Comparison of ENCODE assay signal across 16 cellular contexts in the genomic region with DNA sequence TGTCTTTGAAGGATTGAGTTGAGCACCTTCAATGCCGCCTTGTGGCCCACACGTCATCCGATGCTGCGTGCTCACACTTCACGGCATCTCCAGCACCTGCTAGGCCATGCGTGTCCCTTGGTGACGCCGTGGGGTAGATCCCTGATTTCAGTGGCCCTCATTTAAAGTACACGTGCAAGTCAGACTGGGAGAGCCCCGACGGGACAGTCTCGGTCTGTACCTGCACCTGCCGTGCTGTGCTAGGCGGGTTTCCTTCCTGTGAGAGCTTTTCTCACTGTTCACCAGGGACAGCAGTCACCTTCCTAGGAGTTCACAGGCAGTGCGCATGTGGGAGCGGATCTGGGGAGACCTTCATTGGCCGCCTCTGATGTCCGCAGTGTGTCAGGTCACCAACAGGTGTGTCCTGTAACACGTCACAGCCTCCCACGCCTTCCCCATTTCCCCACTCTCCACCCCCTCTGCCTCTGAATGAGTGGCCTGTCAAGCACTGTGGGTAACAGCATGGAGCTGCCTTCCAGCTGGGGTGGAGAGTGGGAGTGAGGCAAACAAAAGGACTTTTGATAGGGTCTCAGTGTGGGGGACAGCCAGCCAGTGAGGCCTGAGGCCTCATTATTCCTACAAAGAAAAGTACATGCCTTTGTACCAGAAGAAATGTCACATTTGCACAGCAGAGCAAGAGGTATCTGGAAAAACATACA.
DNase-seq lines count a peak whose midpoint lies in the region; ATAC-seq and TF ChIP-seq lines count a peak whose summit lies in the region.
"Had no signal": no experiment of that assay in that cellular context is flagged by ENCODE, and none has a peak within 500 bp of the region (broad histone marks: within the 10 kb centered on the region; RNA-seq: fewer than 3 reads in every experiment).

No MANE protein-coding gene starts in this region.

- WGBS in esophagus, 2 donors, result 46 to 64% methylated on average over 20 of the region's 20 CpGs
- WGBS in stomach, 5 donors, result 76 to 89% (median 86%) methylated on average over 19 to 20 of the region's 20 CpGs
- 78 to 94% methylated on average over 14 to 20 of the region's 20 CpGs for WGBS in testis, 2 donors

- H3K36me3 ChIP-seq in esophagus (ENCODE audit: control insufficient read depth in 2 of 2, insufficient read depth in 2 of 2, low read length in 1 of 2) (peaks cover 7 to 45% of the 10 kb centered on the region in 2 donors), stomach (peaks cover 37 to 60% (median 53%) of the 10 kb centered on the region in 4 donors), testis (ENCODE audit: low read depth, missing control alignments) (no peaks in the 10 kb centered on the region)

- peaks cover 2% of the 10 kb centered on the region for H3K27me3 Mint-ChIP-seq in HFFc6 (ENCODE audit: insufficient read depth)
- H3K27me3 Mint-ChIP-seq in activated T-cell treated with anti-CD3 and anti-CD28 coated beads, Interleukin-2, amount 50 U/mL, for 4 hours (ENCODE audit: low read depth), result no peaks in the 10 kb centered on the region
- H3K27me3 Mint-ChIP-seq: activated CD4-positive, alpha-beta memory T cell treated with anti-CD3 and anti-CD28 coated beads for 36 hours; IgD-negative memory B cell had no signal

- no peak for DNase-seq in HFFc6
- peak; percentile 53 for DNase-seq in middle frontal gyrus (ENCODE audit: extremely low spot score, low spot score)
- peak; percentile 20 for DNase-seq in stomach
- no peak for DNase-seq in testis
- no peak for DNase-seq in activated T-cell treated with anti-CD3 and anti-CD28 coated beads, Interleukin-2, amount 50 U/mL, for 4 hours
- DNase-seq: activated CD4-positive, alpha-beta memory T cell treated with anti-CD3 and anti-CD28 coated beads for 36 hours; cerebellar nuclear complex; EL; NCI-H1105; NCI-H526; T1000 had no signal

- H3K9me3 Mint-ChIP-seq in HFFc6, result no peaks in the 10 kb centered on the region
- H3K9me3 Mint-ChIP-seq in activated T-cell treated with anti-CD3 and anti-CD28 coated beads, Interleukin-2, amount 50 U/mL, for 4 hours, result no peaks in the 10 kb centered on the region
- H3K9me3 Mint-ChIP-seq: activated CD4-positive, alpha-beta memory T cell treated with anti-CD3 and anti-CD28 coated beads for 36 hours; IgD-negative memory B cell had no signal

- TF ChIP-seq POLR2A in stomach (IDR thresholded peaks at IDR 0.05) (no peak), testis (IDR thresholded peaks at IDR 0.05) (no peak)

- H3K27ac Mint-ChIP-seq in HFFc6, result peak overlapping the region; percentile 67; the same call in 1 of the 2 replicates
- H3K27ac Mint-ChIP-seq: activated CD4-positive, alpha-beta memory T cell treated with anti-CD3 and anti-CD28 coated beads for 36 hours had no signal

- H3K4me1 ChIP-seq in esophagus (ENCODE audit: control insufficient read depth in 2 of 2, insufficient read depth in 2 of 2, low read length in 1 of 2), result peaks cover 19 to 39% of the 10 kb centered on the region in 2 donors
- peaks cover 62 to 100% (median 80%) of the 10 kb centered on the region in 4 donors for H3K4me1 ChIP-seq in stomach
- H3K4me1 ChIP-seq in testis, result peaks cover 20% of the 10 kb centered on the region

- no peak overlapping the region for H3K4me3 Mint-ChIP-seq in HFFc6
- no peak overlapping the region for H3K4me3 Mint-ChIP-seq in activated T-cell treated with anti-CD3 and anti-CD28 coated beads, Interleukin-2, amount 50 U/mL, for 4 hours
- H3K4me3 Mint-ChIP-seq: activated CD4-positive, alpha-beta memory T cell treated with anti-CD3 and anti-CD28 coated beads for 36 hours had no signal

- intact Hi-C loops in stomach (cut with DNase I; ENCODE audit: low total_unique reads) (no loop called here), testis (cut with DNase I; ENCODE audit: low total_unique reads) (no loop called here)

- H3K27me3 ChIP-seq in esophagus (ENCODE audit: control insufficient read depth in 1 of 2, insufficient read depth in 2 of 2, low read length in 2 of 2), result no peaks in the 10 kb centered on the region
- no peaks in the 10 kb centered on the region for H3K27me3 ChIP-seq in stomach
- H3K27me3 ChIP-seq in testis, result no peaks in the 10 kb centered on the region
- H3K27me3 ChIP-seq: BLaER1 treated with 17β-estradiol and CSF1 and Interleukin-3, amounts not matched to agents 10 nM and 100 nM had no signal

- no peak overlapping the region for H3K4me3 ChIP-seq in esophagus (ENCODE audit: low read depth in 1 of 2, low read length in 2 of 2)
- no peak overlapping the region for H3K4me3 ChIP-seq in stomach
- H3K4me3 ChIP-seq in testis, result no peak overlapping the region
- H3K4me3 ChIP-seq: BLaER1 treated with 17β-estradiol and CSF1 and Interleukin-3, amounts not matched to agents 10 nM and 100 nM had no signal

- H3K9me3 ChIP-seq in esophagus (ENCODE audit: control insufficient read depth in 2 of 2, insufficient read depth in 1 of 2, low read depth in 1 of 2, low read length in 1 of 2) (peaks cover 0 to 3% of the 10 kb centered on the region in 2 donors), stomach (no peaks in the 10 kb centered on the region), testis (no peaks in the 10 kb centered on the region)
- H3K9me3 ChIP-seq: BLaER1 treated with 17β-estradiol and CSF1 and Interleukin-3, amounts not matched to agents 10 nM and 100 nM had no signal

- TF ChIP-seq CTCF in HFFc6 (IDR thresholded peaks at IDR 0.05) (no peak), stomach (IDR thresholded peaks at IDR 0.05) (no peak), testis (IDR thresholded peaks at IDR 0.05) (no peak)

- H3K27ac ChIP-seq in esophagus (ENCODE audit: low read depth in 2 of 2, low read length in 1 of 2), result peak overlapping the region; percentile 73 to 88
- peak overlapping the region; percentile 22 to 91 (median 79) for H3K27ac ChIP-seq in stomach
- H3K27ac ChIP-seq in testis, result no peak overlapping the region
- H3K27ac ChIP-seq: BLaER1 treated with 17β-estradiol and CSF1 and Interleukin-3, amounts not matched to agents 10 nM and 100 nM had no signal

- H3K4me1 Mint-ChIP-seq in HFFc6 (ENCODE audit: low read depth), result no peaks in the 10 kb centered on the region; the same call in 1 of the 2 replicates
- no peaks in the 10 kb centered on the region for H3K4me1 Mint-ChIP-seq in activated T-cell treated with anti-CD3 and anti-CD28 coated beads, Interleukin-2, amount 50 U/mL, for 4 hours (ENCODE audit: low read depth)
- H3K4me1 Mint-ChIP-seq: IgD-negative memory B cell had no signal

- ATAC-seq in HG02970 (IDR thresholded peaks at IDR 0.05; ENCODE audit: low FRiP score, unreplicated experiment), result no peak
- no peak for ATAC-seq in GM21619 (IDR thresholded peaks at IDR 0.05; ENCODE audit: unreplicated experiment)
- ATAC-seq in activated T-cell treated with anti-CD3 and anti-CD28 coated beads, Interleukin-2, amount 50 U/mL, for 4 hours, result no peak

- H3K36me3 Mint-ChIP-seq in HFFc6 (ENCODE audit: low read depth), result peaks cover 41% of the 10 kb centered on the region
- peaks cover 6% of the 10 kb centered on the region for H3K36me3 Mint-ChIP-seq in activated T-cell treated with anti-CD3 and anti-CD28 coated beads, Interleukin-2, amount 50 U/mL, for 4 hours (ENCODE audit: insufficient read depth)
- H3K36me3 Mint-ChIP-seq: IgD-negative memory B cell had no signal

- no peak for TF ChIP-seq EP300 in stomach (IDR thresholded peaks at IDR 0.05)

Comparison
In these comparisons a context has a peak if more than half of its experiments do, and no peak if none do; other contexts are left out.
1. DNase-seq: peak in middle frontal gyrus (single experiment) and stomach (single experiment); none in HFFc6 (single experiment), testis (single experiment) and activated T-cell treated with anti-CD3 and anti-CD28 coated beads, Interleukin-2, amount 50 U/mL, for 4 hours (single experiment).
2. H3K27ac ChIP-seq: peak in esophagus (2 of 2) and stomach (5 of 5); none in testis (0 of 2).